25 cellular contexts compared by ENCODE assay signal in genomic region chr10:109411897-109412296, GRCh38.
DNase-seq lines count a peak whose midpoint lies in the region; ATAC-seq and TF ChIP-seq lines count a peak whose summit lies in the region.
"Had no signal": no experiment of that assay in that cellular context is flagged by ENCODE, and none has a peak within 500 bp of the region (broad histone marks: within the 10 kb centered on the region; RNA-seq: fewer than 3 reads in every experiment).

No MANE protein-coding gene starts in this region.

- peak; percentile 16 to 26 for TF ChIP-seq RAD21 in liver (IDR thresholded peaks at IDR 0.05)

- H3K27ac ChIP-seq in body of pancreas: no peak overlapping the region
- H3K27ac ChIP-seq in liver (ENCODE audit: low read depth in 1 of 2, low read length in 2 of 2): no peak overlapping the region
- no peak overlapping the region for H3K27ac ChIP-seq in thoracic aorta
- H3K27ac ChIP-seq in Peyer's patch: no peak overlapping the region
- H3K27ac ChIP-seq: 22Rv1, cardiac muscle cell, left lung, psoas muscle, tibial nerve had no signal

- no peaks in the 10 kb centered on the region for H3K27me3 ChIP-seq in body of pancreas
- H3K27me3 ChIP-seq in liver (ENCODE audit: control insufficient read depth in 4 of 4, insufficient read depth in 4 of 4, low read length in 3 of 4): no peaks in the 10 kb centered on the region
- H3K27me3 ChIP-seq in thoracic aorta (replicated peaks; ENCODE audit: insufficient read depth): no peaks in the 10 kb centered on the region
- H3K27me3 ChIP-seq in Peyer's patch: no peaks in the 10 kb centered on the region
- H3K27me3 ChIP-seq: cardiac muscle cell, left lung, tibial nerve had no signal

- no peaks in the 10 kb centered on the region for H3K4me1 ChIP-seq in body of pancreas
- H3K4me1 ChIP-seq in liver (ENCODE audit: control insufficient read depth in 4 of 4, insufficient read depth in 4 of 4, low read length in 3 of 4): no peaks in the 10 kb centered on the region
- no peaks in the 10 kb centered on the region for H3K4me1 ChIP-seq in thoracic aorta (ENCODE audit: control insufficient read depth in 1 of 2, low read depth in 2 of 2)
- H3K4me1 ChIP-seq in Peyer's patch: no peaks in the 10 kb centered on the region
- H3K4me1 ChIP-seq: left lung, psoas muscle, tibial nerve had no signal

- H3K9me3 ChIP-seq in body of pancreas: no peaks in the 10 kb centered on the region
- H3K9me3 ChIP-seq in liver (ENCODE audit: control insufficient read depth in 4 of 4, low read length in 3 of 4): no peaks in the 10 kb centered on the region
- H3K9me3 ChIP-seq in thoracic aorta: no peaks in the 10 kb centered on the region
- no peaks in the 10 kb centered on the region for H3K9me3 ChIP-seq in Peyer's patch
- H3K9me3 ChIP-seq: left lung, psoas muscle, tibial nerve had no signal

- peak in 3 of 7 experiments; percentile 22 to 52 (median 31) for TF ChIP-seq CTCF in body of pancreas (IDR thresholded peaks at IDR 0.05)
- TF ChIP-seq CTCF in liver (IDR thresholded peaks at IDR 0.05; ENCODE audit: low read depth, low read length, missing input control): no peak
- TF ChIP-seq CTCF in thoracic aorta (IDR thresholded peaks at IDR 0.05): peak; percentile 12
- peak in 1 of 6 experiments; percentile 5 for TF ChIP-seq CTCF in Peyer's patch (IDR thresholded peaks at IDR 0.05)

- H3K4me3 ChIP-seq in body of pancreas (no peak overlapping the region), liver (ENCODE audit: low read depth in 1 of 3, low read length in 3 of 3) (no peak overlapping the region), thoracic aorta (no peak overlapping the region), Peyer's patch (no peak overlapping the region)
- H3K4me3 ChIP-seq: cardiac muscle cell, left lung, psoas muscle, tibial nerve had no signal

- H3K9ac ChIP-seq in liver (ENCODE audit: low read depth in 1 of 2, low read length in 2 of 2): no peak overlapping the region

- ATAC-seq in body of pancreas (no peak), thoracic aorta (ENCODE audit: insufficient number of reproducible peaks, low FRiP score, low read depth) (no peak)
- ATAC-seq: left lung, psoas muscle had no signal

- intact Hi-C loops in body of pancreas (cut with DNase I): no loop called here

- peak; percentile 35 for DNase-seq in DMS53 (lab: John Stamatoyannopoulos, UW)
- no peak for DNase-seq in DMS53 treated with DMSO at 0.1 percent for 48 hours (lab: John Stamatoyannopoulos, UW; ENCODE audit: unreplicated experiment)
- DNase-seq in body of pancreas: peak in 3 of 4 donors; percentile 6 to 42 (median 12)
- no peak for DNase-seq in thoracic aorta (ENCODE audit: low spot score)
- DNase-seq in Peyer's patch: no peak
- DNase-seq in stimulated activated CD4-positive, alpha-beta T cell treated with anti-CD3 and anti-CD28 coated beads, Interleukin-4, amount 100 ng/mL, for 1 hour: no peak
- DNase-seq in NCI-H69 (lab: John Stamatoyannopoulos, UW): no peak
- DNase-seq: activated CD8-positive, alpha-beta memory T cell treated with anti-CD3 and anti-CD28 coated beads for 24 hours; activated naive CD4-positive, alpha-beta T cell treated with Interleukin-2 at 50 U/mL for 16 hours; activated T-cell treated with anti-CD3 and anti-CD28 coated beads, Interleukin-2, amount 50 U/mL, for 24 hours; amniotic stem cell; CD8-positive, alpha-beta memory T cell; dermis blood vessel endothelial cell; DND-41; left lung; NCI-H146; psoas muscle; SHP77 treated with DMSO at 0.1 percent for 48 hours; small intestine; stimulated activated naive CD4-positive, alpha-beta T cell treated with Interleukin-2 at 50 U/mL for 16 hours; T-helper 1 cell had no signal

- TF ChIP-seq POLR2A in body of pancreas (IDR thresholded peaks at IDR 0.05) (no peak), Peyer's patch (IDR thresholded peaks at IDR 0.05) (no peak)

- 34 to 43% methylated on average over 4 of the region's 4 CpGs for WGBS in body of pancreas, 2 donors
- 23% methylated on average over 4 of the region's 4 CpGs for WGBS in liver

- H3K36me3 ChIP-seq in body of pancreas (replicated peaks in 1 of 2; ENCODE audit: insufficient read depth in 1 of 2, low read depth in 2 of 2) (no peaks in the 10 kb centered on the region), liver (ENCODE audit: control insufficient read depth in 4 of 4, insufficient read depth in 3 of 4, low read depth in 1 of 4, low read length in 3 of 4) (no peaks in the 10 kb centered on the region), thoracic aorta (no peaks in the 10 kb centered on the region), Peyer's patch (no peaks in the 10 kb centered on the region)
- H3K36me3 ChIP-seq: cardiac muscle cell, left lung, tibial nerve had no signal

TF ChIP-seq in liver, 16 proteins besides CTCF, POLR2A, EP300 and RAD21:
- TF ChIP-seq FOXA2 (IDR thresholded peaks at IDR 0.05) (no peak), SP1 (IDR thresholded peaks at IDR 0.05) (no peak), YY1 (IDR thresholded peaks at IDR 0.05) (no peak), TAF1 (conservative IDR thresholded peaks at IDR 0.05) (no peak), HNF4A (conservative IDR thresholded peaks at IDR 0.05) (no peak), NR2F2 (IDR thresholded peaks at IDR 0.05) (no peak), GABPA (IDR thresholded peaks at IDR 0.05 in 1 of 2, conservative IDR thresholded peaks at IDR 0.05 in 1 of 2) (no peak), JUND (IDR thresholded peaks at IDR 0.05) (no peak)
- TF ChIP-seq, protein P1, sequence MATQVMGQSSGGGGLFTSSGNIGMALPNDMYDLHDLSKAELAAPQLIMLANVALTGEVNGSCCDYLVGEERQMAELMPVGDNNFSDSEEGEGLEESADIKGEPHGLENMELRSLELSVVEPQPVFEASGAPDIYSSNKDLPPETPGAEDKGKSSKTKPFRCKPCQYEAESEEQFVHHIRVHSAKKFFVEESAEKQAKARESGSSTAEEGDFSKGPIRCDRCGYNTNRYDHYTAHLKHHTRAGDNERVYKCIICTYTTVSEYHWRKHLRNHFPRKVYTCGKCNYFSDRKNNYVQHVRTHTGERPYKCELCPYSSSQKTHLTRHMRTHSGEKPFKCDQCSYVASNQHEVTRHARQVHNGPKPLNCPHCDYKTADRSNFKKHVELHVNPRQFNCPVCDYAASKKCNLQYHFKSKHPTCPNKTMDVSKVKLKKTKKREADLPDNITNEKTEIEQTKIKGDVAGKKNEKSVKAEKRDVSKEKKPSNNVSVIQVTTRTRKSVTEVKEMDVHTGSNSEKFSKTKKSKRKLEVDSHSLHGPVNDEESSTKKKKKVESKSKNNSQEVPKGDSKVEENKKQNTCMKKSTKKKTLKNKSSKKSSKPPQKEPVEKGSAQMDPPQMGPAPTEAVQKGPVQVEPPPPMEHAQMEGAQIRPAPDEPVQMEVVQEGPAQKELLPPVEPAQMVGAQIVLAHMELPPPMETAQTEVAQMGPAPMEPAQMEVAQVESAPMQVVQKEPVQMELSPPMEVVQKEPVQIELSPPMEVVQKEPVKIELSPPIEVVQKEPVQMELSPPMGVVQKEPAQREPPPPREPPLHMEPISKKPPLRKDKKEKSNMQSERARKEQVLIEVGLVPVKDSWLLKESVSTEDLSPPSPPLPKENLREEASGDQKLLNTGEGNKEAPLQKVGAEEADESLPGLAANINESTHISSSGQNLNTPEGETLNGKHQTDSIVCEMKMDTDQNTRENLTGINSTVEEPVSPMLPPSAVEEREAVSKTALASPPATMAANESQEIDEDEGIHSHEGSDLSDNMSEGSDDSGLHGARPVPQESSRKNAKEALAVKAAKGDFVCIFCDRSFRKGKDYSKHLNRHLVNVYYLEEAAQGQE (IDR thresholded peaks at IDR 0.05): no peak
- TF ChIP-seq, protein P2, sequence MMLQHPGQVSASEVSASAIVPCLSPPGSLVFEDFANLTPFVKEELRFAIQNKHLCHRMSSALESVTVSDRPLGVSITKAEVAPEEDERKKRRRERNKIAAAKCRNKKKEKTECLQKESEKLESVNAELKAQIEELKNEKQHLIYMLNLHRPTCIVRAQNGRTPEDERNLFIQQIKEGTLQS (IDR thresholded peaks at IDR 0.05): no peak
- TF ChIP-seq, protein P3, sequence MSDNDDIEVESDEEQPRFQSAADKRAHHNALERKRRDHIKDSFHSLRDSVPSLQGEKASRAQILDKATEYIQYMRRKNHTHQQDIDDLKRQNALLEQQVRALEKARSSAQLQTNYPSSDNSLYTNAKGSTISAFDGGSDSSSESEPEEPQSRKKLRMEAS (IDR thresholded peaks at IDR 0.05): no peak

Comparison
In these comparisons a context has a peak if more than half of its experiments do, and no peak if none do; other contexts are left out.
1. DNase-seq: peak in DMS53 (single experiment) and body of pancreas (3 of 4); none in DMS53 treated with DMSO at 0.1 percent for 48 hours (single experiment), thoracic aorta (single experiment), Peyer's patch (0 of 3), stimulated activated CD4-positive, alpha-beta T cell treated with anti-CD3 and anti-CD28 coated beads, Interleukin-4, amount 100 ng/mL, for 1 hour (single experiment) and NCI-H69 (single experiment).